In the genomic region with DNA sequence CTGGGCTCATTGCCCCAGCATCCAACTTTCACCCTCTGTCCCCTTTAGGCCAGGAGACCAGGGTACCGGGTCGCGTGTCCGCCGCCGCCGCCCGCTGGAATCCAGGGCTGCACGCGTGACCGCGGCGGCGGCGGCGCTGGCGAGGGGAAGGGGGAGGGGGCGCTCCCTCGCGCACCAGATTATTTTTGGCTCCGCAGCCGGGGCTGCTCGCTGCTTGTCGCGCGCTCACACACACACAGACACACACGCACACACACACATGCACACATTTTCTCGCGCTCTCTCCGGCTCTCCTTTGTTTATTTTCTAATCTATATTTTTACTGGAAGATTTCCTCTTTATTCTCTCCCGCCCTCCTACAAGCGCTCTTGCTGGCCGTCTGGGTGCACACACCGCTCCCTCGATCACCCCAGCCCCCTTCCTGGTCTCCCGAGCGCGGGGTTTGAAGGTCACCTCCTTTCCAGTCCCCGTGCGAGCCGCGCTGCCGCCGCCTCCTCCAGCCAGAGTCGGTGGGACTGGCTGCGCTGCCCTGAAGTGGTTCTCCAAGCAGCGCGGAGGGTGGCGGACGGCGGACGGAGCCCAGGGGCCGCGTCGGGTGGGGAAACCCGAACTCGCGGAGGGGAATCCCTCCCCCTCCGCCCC, we compare ENCODE assay signal across 16 cellular contexts.
A peak's percentile ranks its signal among the peaks of the same experiment; 100 is the strongest.
DNase-seq lines count a peak whose midpoint lies in the region; ATAC-seq, FAIRE-seq and TF ChIP-seq lines count a peak whose summit lies in the region.
"Had no signal": no experiment of that assay in that cellular context is flagged by ENCODE, and none has a peak within 500 bp of the region (broad histone marks: within the 10 kb centered on the region; RNA-seq: fewer than 3 reads in every experiment).

No MANE protein-coding gene starts in this region.

- intact Hi-C loops in Right ventricle myocardium inferior (cut with DNase I), result no loop called here

- H2BK120ac ChIP-seq in trophoblast cell (ENCODE audit: insufficient read depth, low read length, poor library complexity), result no peak overlapping the region

- peak overlapping the region; percentile 75 for H3K4me2 ChIP-seq in astrocyte (ENCODE audit: low read length)
- peak overlapping the region; percentile 48 for H3K4me2 ChIP-seq in trophoblast cell (ENCODE audit: low read length)

- H3K9me3 Mint-ChIP-seq in astrocyte (ENCODE audit: unreplicated experiment), result no peaks in the 10 kb centered on the region

- ATAC-seq in GM21423 (IDR thresholded peaks at IDR 0.05; ENCODE audit: unreplicated experiment), result no peak
- no peak for ATAC-seq in Right ventricle myocardium inferior
- ATAC-seq in activated CD4-positive, CD25-positive, alpha-beta regulatory T cell treated with anti-CD3 and anti-CD28 coated beads, Interleukin-2, amount 50 U/mL, for 24 hours, result no peak
- ATAC-seq: PC-3; stimulated activated naive CD8-positive, alpha-beta T cell treated with anti-CD3 and anti-CD28 coated beads, Interleukin-15, amount 100 ng/mL, for 72 hours had no signal

- H3K4me1 Mint-ChIP-seq in astrocyte (ENCODE audit: low read depth, unreplicated experiment), result peaks cover 10% of the 10 kb centered on the region
- H3K4me1 Mint-ChIP-seq: stimulated activated naive CD8-positive, alpha-beta T cell treated with anti-CD3 and anti-CD28 coated beads, Interleukin-15, amount 100 ng/mL, for 72 hours had no signal

- H3K27me3 Mint-ChIP-seq in astrocyte (ENCODE audit: low read depth, unreplicated experiment), result peaks cover 30% of the 10 kb centered on the region

- no peak for TF ChIP-seq CTCF in astrocyte (IDR thresholded peaks at IDR 0.05; ENCODE audit: insufficient read depth, low read depth, low read length)

- H3K36me3 Mint-ChIP-seq in astrocyte (ENCODE audit: low read depth, unreplicated experiment), result no peaks in the 10 kb centered on the region

- H3K4me3 Mint-ChIP-seq in astrocyte (ENCODE audit: unreplicated experiment), result peak overlapping the region; percentile 78
- H3K4me3 Mint-ChIP-seq: stimulated activated naive CD8-positive, alpha-beta T cell treated with anti-CD3 and anti-CD28 coated beads, Interleukin-15, amount 100 ng/mL, for 72 hours had no signal

- H4K20me1 ChIP-seq in astrocyte (ENCODE audit: insufficient read depth, low read length), result no peaks in the 10 kb centered on the region

- H3K79me2 ChIP-seq in astrocyte (ENCODE audit: insufficient read depth, low read length) (no peaks in the 10 kb centered on the region), trophoblast cell (ENCODE audit: control insufficient read depth, insufficient read depth, low read length, poor library complexity) (no peaks in the 10 kb centered on the region)

- WGBS in trophoblast cell (ENCODE audit: extremely low coverage, insufficient coverage, insufficient read length), result no CpG with 5 or more reads among the region's 59 CpGs

- H3K27ac ChIP-seq in HUES48 (ENCODE audit: low read depth, low read length) (no peak overlapping the region), astrocyte (ENCODE audit: low read depth, low read length) (no peak overlapping the region), trophoblast cell (ENCODE audit: low read depth, low read length) (no peak overlapping the region)

- no peak overlapping the region for H3K14ac ChIP-seq in trophoblast cell (ENCODE audit: low read length)

- no peak overlapping the region for H3K27ac Mint-ChIP-seq in astrocyte (ENCODE audit: unreplicated experiment)
- H3K27ac Mint-ChIP-seq: stimulated activated naive CD8-positive, alpha-beta T cell treated with anti-CD3 and anti-CD28 coated beads, Interleukin-15, amount 100 ng/mL, for 72 hours had no signal

- H4K12ac ChIP-seq in trophoblast cell (ENCODE audit: low read depth, low read length), result no peak overlapping the region

- DNase-seq in astrocyte (ENCODE audit: low read depth) (no peak), trophoblast cell (no peak), NCI-H226 (no peak), Right ventricle myocardium inferior (ENCODE audit: missing footprints) (no peak)
- DNase-seq: activated effector memory CD4-positive, alpha-beta T cell treated with anti-CD3 and anti-CD28 coated beads, Interleukin-2, amount 50 U/mL, for 16 hours; DND-41; NCI-H1105 treated with DMSO at 0.1 percent for 48 hours; NCI-H446 treated with DMSO at 0.1 percent for 48 hours; PC-3; stimulated activated CD4-positive, alpha-beta T cell treated with anti-CD3 and anti-CD28 coated beads, Interleukin-12 subunit alpha, Interleukin-12 subunit beta, amount 100 ng/mL, for 4 hours; stimulated activated naive CD8-positive, alpha-beta T cell treated with anti-CD3 and anti-CD28 coated beads, Interleukin-15, amount 100 ng/mL, for 72 hours had no signal

- H3K18ac ChIP-seq in trophoblast cell (ENCODE audit: low read length), result no peak overlapping the region

- H3K23ac ChIP-seq in trophoblast cell (ENCODE audit: low read length), result no peak overlapping the region

- H4K8ac ChIP-seq in trophoblast cell (ENCODE audit: low read depth, low read length), result no peak overlapping the region

- no peak for FAIRE-seq in astrocyte (lab: Jason Lieb, UNC)
- FAIRE-seq: islet of Langerhans had no signal

- H2BK12ac ChIP-seq in trophoblast cell (ENCODE audit: low read length), result no peak overlapping the region

- H3K36me3 ChIP-seq in HUES48 (ENCODE audit: control insufficient read depth, insufficient read depth, low read length) (no peaks in the 10 kb centered on the region), astrocyte (ENCODE audit: insufficient read depth, low read length) (no peaks in the 10 kb centered on the region), trophoblast cell (ENCODE audit: control insufficient read depth in 1 of 2, insufficient read depth in 2 of 2, low read length in 2 of 2) (no peaks in the 10 kb centered on the region)

- no peak overlapping the region for H2BK5ac ChIP-seq in trophoblast cell (ENCODE audit: low read depth, low read length, poor library complexity)

- H3K9me3 ChIP-seq in HUES48 (ENCODE audit: control insufficient read depth, insufficient read depth, low read length) (no peaks in the 10 kb centered on the region), astrocyte (ENCODE audit: insufficient read depth, low read depth, low read length) (no peaks in the 10 kb centered on the region), trophoblast cell (ENCODE audit: insufficient read depth, low read depth, low read length) (peaks cover 4% of the 10 kb centered on the region)

- no peaks in the 10 kb centered on the region for H3K79me1 ChIP-seq in trophoblast cell (ENCODE audit: low read length)

- H4K91ac ChIP-seq in trophoblast cell (ENCODE audit: low read depth, low read length), result no peak overlapping the region

- H3K9ac ChIP-seq in HUES48 (ENCODE audit: low read depth, low read length) (no peak overlapping the region), astrocyte (ENCODE audit: low read length) (no peak overlapping the region), trophoblast cell (ENCODE audit: low read length) (no peak overlapping the region)

- H2AK5ac ChIP-seq in trophoblast cell (ENCODE audit: low read length), result no peak overlapping the region

- H3K4me1 ChIP-seq in HUES48 (ENCODE audit: control insufficient read depth, insufficient read depth, low read length), result no peaks in the 10 kb centered on the region
- peaks cover 2% of the 10 kb centered on the region for H3K4me1 ChIP-seq in astrocyte (ENCODE audit: insufficient read depth, low read length)
- H3K4me1 ChIP-seq in trophoblast cell (ENCODE audit: control insufficient read depth in 1 of 2, insufficient read depth in 2 of 2, low read length in 2 of 2), result no peaks in the 10 kb centered on the region

- H3K4me3 ChIP-seq in HUES48 (ENCODE audit: low read depth, low read length), result peak overlapping the region; percentile 70
- H3K4me3 ChIP-seq in astrocyte (ENCODE audit: insufficient read depth, low read depth, low read length), result no peak overlapping the region
- peak overlapping the region; percentile 41 for H3K4me3 ChIP-seq in iPS-11a (ENCODE audit: low read depth, low read length)
- H3K4me3 ChIP-seq in trophoblast cell (ENCODE audit: low read depth, low read length), result no peak overlapping the region

- H2AFZ ChIP-seq in astrocyte (ENCODE audit: low read depth, low read length) (peak overlapping the region; percentile 34), trophoblast cell (ENCODE audit: insufficient read depth, low read length, poor library complexity) (no peak overlapping the region)

- H3K27me3 ChIP-seq in HUES48 (ENCODE audit: control insufficient read depth, insufficient read depth, low read length) (peaks cover 52% of the 10 kb centered on the region), astrocyte (ENCODE audit: insufficient read depth, low read length) (peaks cover 17% of the 10 kb centered on the region), trophoblast cell (ENCODE audit: insufficient read depth, low read length) (peaks cover 34% of the 10 kb centered on the region)

- H3K4ac ChIP-seq in trophoblast cell (ENCODE audit: low read depth, low read length), result no peak overlapping the region

Comparison
In these comparisons a context has a peak if more than half of its experiments do, and no peak if none do; other contexts are left out.
1. H3K4me3 ChIP-seq: peak in HUES48 (single experiment) and iPS-11a (single experiment); none in astrocyte (single experiment) and trophoblast cell (single experiment).